8 cellular contexts compared by ENCODE assay signal in genomic region chr10:73875139-73875475, GRCh38. TPM values are rescaled to one million over a fixed set of nuclear protein-coding genes. Genes with fewer than 3 reads are reported as not detected.
DNase-seq lines count a peak whose midpoint lies in the region; ATAC-seq, FAIRE-seq and TF ChIP-seq lines count a peak whose summit lies in the region.

No MANE protein-coding gene starts in this region.

- peaks cover 3 to 45% of the 10 kb centered on the region in 2 donors for H3K4me1 ChIP-seq in right atrium auricular region
- H3K4me1 ChIP-seq in ascending aorta = peaks cover 16 to 46% of the 10 kb centered on the region in 2 donors
- H3K4me1 ChIP-seq in mesodermal cell (ENCODE audit: control insufficient read depth, insufficient read depth, low read length, poor library complexity, severe bottlenecking) = peaks cover 2% of the 10 kb centered on the region

- FAIRE-seq in D721Med (lab: Jason Lieb, UNC) (no peak), H54 (lab: Jason Lieb, UNC) (no peak)

- DNase-seq in right atrium auricular region (ENCODE audit: low spot score) (no peak), cardiac septum (ENCODE audit: low spot score) (no peak), ascending aorta (ENCODE audit: low spot score in 2 of 2) (no peak), D721Med (ENCODE audit: insufficient read length, low spot score) (no peak), SW 1271 (lab: John Stamatoyannopoulos, UW) (no peak), H54 (ENCODE audit: insufficient read length, low spot score) (no peak)

- ATAC-seq in HG03521 (IDR thresholded peaks at IDR 0.05; ENCODE audit: unreplicated experiment) = peak; percentile 1

- 78 to 95% methylated on average over 2 to 3 of the region's 3 CpGs for WGBS in mesodermal cell (ENCODE audit: insufficient coverage in 2 of 2), 2 experiments

- TF ChIP-seq POLR2A in H54 (IDR thresholded peaks at IDR 0.05; ENCODE audit: low read depth, low read length) = no peak

- H3K27me3 ChIP-seq in right atrium auricular region = no peaks in the 10 kb centered on the region
- H3K27me3 ChIP-seq in ascending aorta = no peaks in the 10 kb centered on the region

- no peaks in the 10 kb centered on the region for H3K36me3 ChIP-seq in right atrium auricular region
- peaks cover 4 to 13% of the 10 kb centered on the region in 2 donors for H3K36me3 ChIP-seq in ascending aorta
- peaks cover 21% of the 10 kb centered on the region for H3K36me3 ChIP-seq in mesodermal cell (ENCODE audit: control insufficient read depth, insufficient read depth, low read length)

- H3K4me3 ChIP-seq in right atrium auricular region (peak overlapping the region; percentile 72 to 92), ascending aorta (peak overlapping the region; percentile 75 to 96), mesodermal cell (ENCODE audit: extremely low read depth, insufficient read depth, low read length, poor library complexity, severe bottlenecking) (peak overlapping the region; percentile 40)

- intact Hi-C loops in cardiac septum (cut with DNase I) (no loop called here), ascending aorta (cut with DNase I) (loop anchor here (10.0 kb wide), 1 partner anchor 1240 kb away; the partner anchor contains the start of gene SAMD8)

- no peaks in the 10 kb centered on the region for H3K9me3 ChIP-seq in right atrium auricular region
- H3K9me3 ChIP-seq in ascending aorta = no peaks in the 10 kb centered on the region
- H3K9me3 ChIP-seq in mesodermal cell (ENCODE audit: control insufficient read depth, low read length) = no peaks in the 10 kb centered on the region

- no peak for TF ChIP-seq CTCF in right atrium auricular region (IDR thresholded peaks at IDR 0.05)
- TF ChIP-seq CTCF in ascending aorta (IDR thresholded peaks at IDR 0.05) = no peak
- TF ChIP-seq CTCF in D721Med (IDR thresholded peaks at IDR 0.05; ENCODE audit: insufficient read depth, missing control alignments) = no peak

- peak overlapping the region in 1 of 2 donors; percentile 68 for H3K27ac ChIP-seq in right atrium auricular region
- H3K27ac ChIP-seq in ascending aorta = peak overlapping the region; percentile 67 to 87
- H3K27ac ChIP-seq in mesodermal cell (ENCODE audit: low read depth, low read length, severe bottlenecking) = no peak overlapping the region

RNA-seq across cellular contexts. Expression of gene CAMK2G, which starts 0.8 kb away (rescaled TPM):
- total RNA-seq in right atrium auricular region (10 to 100 TPM; 12.1 to 17.4 TPM), cardiac septum (12.7 TPM), ascending aorta (60.3 TPM)
- 24.4 TPM for polyA plus RNA-seq in mesodermal cell (2013, experiment 1 of 2)
- polyA plus RNA-seq in mesodermal cell (2013, experiment 2 of 2) = 24.9 TPM

RNA-seq across cellular contexts. Expression of gene PLAU, which starts 35.8 kb away (rescaled TPM):
- total RNA-seq in right atrium auricular region (1 to 10 TPM; 3.9 to 4.6 TPM), cardiac septum (15.3 TPM), ascending aorta (1.5 TPM)
- polyA plus RNA-seq in mesodermal cell (2013, experiment 1 of 2) = 125 TPM
- polyA plus RNA-seq in mesodermal cell (2013, experiment 2 of 2) = 104 TPM
